In the genomic region with DNA sequence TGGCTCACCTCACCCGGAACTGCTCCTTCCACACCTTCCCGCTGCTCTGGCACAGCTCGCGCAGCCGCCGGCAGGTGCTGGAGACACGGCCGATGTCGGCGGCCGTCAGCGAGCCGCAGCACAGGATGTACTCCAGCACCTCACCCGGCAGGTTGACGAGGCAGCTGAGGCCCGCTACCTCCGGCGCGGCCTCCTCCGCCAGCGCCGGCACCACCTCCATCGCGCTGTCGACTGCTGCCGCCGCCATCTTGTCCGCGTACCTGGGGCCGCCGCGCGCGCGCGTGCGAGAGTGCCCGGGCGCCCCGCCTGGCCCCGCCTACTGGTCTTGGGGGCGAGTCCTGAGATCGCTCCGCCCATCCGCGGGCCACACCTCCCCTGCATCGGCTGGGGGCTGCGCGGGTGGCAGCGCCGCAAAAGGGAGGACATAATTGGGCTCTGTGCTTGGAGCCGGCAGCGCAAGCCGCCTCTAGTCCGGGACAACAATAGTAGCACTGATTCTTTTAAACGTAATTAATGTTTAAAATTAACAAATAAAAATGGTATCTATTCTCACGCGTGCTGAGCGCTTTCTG, we compare ENCODE assay signal across 8 cellular contexts. TPM values are rescaled to one million over a fixed set of nuclear protein-coding genes. Genes with fewer than 3 reads are reported as not detected.
A peak's percentile ranks its signal among the peaks of the same experiment; 100 is the strongest.
DNase-seq lines count a peak whose midpoint lies in the region; TF ChIP-seq lines count a peak whose summit lies in the region.

Gene FBXO21 (minus strand): TSS at position 261 of the 572 bp plus-strand sequence. CDS start 14 bp downstream, at position 247.

- H4K91ac ChIP-seq in neuronal stem cell (ENCODE audit: low read depth, low read length, poor library complexity) = no peak within 1 kb of the TSS

- H3K79me2 ChIP-seq in MM.1S (ENCODE audit: low read length) = peaks cover 25% of the 10 kb centered on the region

- H3K23ac ChIP-seq in neuronal stem cell (ENCODE audit: low read depth, low read length, poor library complexity) = peak within 1 kb of the TSS; percentile 100

- peak within 1 kb of the TSS; percentile 77 for H3K9ac ChIP-seq in ES-I3 (ENCODE audit: low read depth, low read length)
- peak within 1 kb of the TSS; percentile 65 for H3K9ac ChIP-seq in MM.1S (ENCODE audit: low read length)
- peak within 1 kb of the TSS; percentile 100 for H3K9ac ChIP-seq in neuronal stem cell (ENCODE audit: low read depth, low read length, poor library complexity)
- H3K9ac ChIP-seq in subcutaneous abdominal adipose tissue (ENCODE audit: low read length in 5 of 5) = peak within 1 kb of the TSS; percentile 28 to 76 (median 63)

- H2BK15ac ChIP-seq in neuronal stem cell (ENCODE audit: low read length) = no peak within 1 kb of the TSS

- no peaks in the 10 kb centered on the region for H3K79me1 ChIP-seq in neuronal stem cell (ENCODE audit: low read depth, low read length)

- H3K9me2 ChIP-seq in MM.1S (replicated peaks; ENCODE audit: insufficient read depth, low read length) = no peaks in the 10 kb centered on the region

- H3K14ac ChIP-seq in neuronal stem cell (ENCODE audit: low read length) = peak within 1 kb of the TSS; percentile 72

- H2BK120ac ChIP-seq in neuronal stem cell (ENCODE audit: low read depth, low read length) = peak within 1 kb of the TSS; percentile 84

- H3K4me2 ChIP-seq in MM.1S (ENCODE audit: low read depth, low read length) = peak within 1 kb of the TSS; percentile 76; the same call in 1 of the 2 replicates
- peak within 1 kb of the TSS; percentile 90 for H3K4me2 ChIP-seq in neuronal stem cell (ENCODE audit: insufficient read depth, low read length, poor library complexity, severe bottlenecking)

- no peak within 1 kb of the TSS for H2BK12ac ChIP-seq in neuronal stem cell (ENCODE audit: low read length)

- no peak within 1 kb of the TSS for H4K8ac ChIP-seq in neuronal stem cell (ENCODE audit: low read depth, low read length)

- H3K4me3 ChIP-seq in HAP-1 (peak within 1 kb of the TSS; percentile 72), MM.1S (ENCODE audit: low read length) (peak within 1 kb of the TSS; percentile 74), neuronal stem cell (ENCODE audit: low read length in 2 of 2) (peak within 1 kb of the TSS; percentile 100), subcutaneous abdominal adipose tissue (ENCODE audit: low read depth in 1 of 5, low read length in 5 of 5) (peak within 1 kb of the TSS; percentile 80 to 99 (median 95))

- in situ Hi-C loops in HAP-1 (cut with MboI; ENCODE audit: low sequenced_read_pairs) = no loop called here

- H2AK5ac ChIP-seq in neuronal stem cell (ENCODE audit: low read depth, low read length) = peak within 1 kb of the TSS; percentile 68

- no CpG with 5 or more reads among the region's 59 CpGs for WGBS in neuronal stem cell (ENCODE audit: extremely low coverage in 2 of 2, insufficient read length in 2 of 2, insufficient replicate concordance in 1 of 2), 2 donors

- H4K20me1 ChIP-seq in MM.1S (ENCODE audit: insufficient read depth, low read length) = no peaks in the 10 kb centered on the region

- H3K9me3 ChIP-seq in ES-I3 (ENCODE audit: control insufficient read depth, insufficient read depth, low read length) (peaks cover 2% of the 10 kb centered on the region; the same call in 1 of the 2 replicates), HAP-1 (no peaks in the 10 kb centered on the region), MM.1S (replicated peaks; ENCODE audit: insufficient read depth, low read length) (no peaks in the 10 kb centered on the region), neuronal stem cell (replicated peaks in 1 of 2; ENCODE audit: control insufficient read depth in 2 of 2, insufficient read depth in 1 of 2, low read depth in 1 of 2, low read length in 2 of 2) (no peaks in the 10 kb centered on the region), subcutaneous abdominal adipose tissue (ENCODE audit: control insufficient read depth in 5 of 5, low read length in 5 of 5) (peaks cover 0 to 5% (median 0%) of the 10 kb centered on the region in 5 donors)

- H3K4me1 ChIP-seq in ES-I3 (ENCODE audit: insufficient read depth, low read length) = peaks cover 10% of the 10 kb centered on the region; the same call in 1 of the 2 replicates
- no peaks in the 10 kb centered on the region for H3K4me1 ChIP-seq in HAP-1
- H3K4me1 ChIP-seq in MM.1S (ENCODE audit: low read length) = peaks cover 7% of the 10 kb centered on the region; the same call in 1 of the 2 replicates
- H3K4me1 ChIP-seq in neuronal stem cell (ENCODE audit: control insufficient read depth in 2 of 2, insufficient read depth in 1 of 2, low read depth in 1 of 2, low read length in 2 of 2) = peaks cover 0 to 3% of the 10 kb centered on the region in 2 donors
- H3K4me1 ChIP-seq in subcutaneous abdominal adipose tissue (ENCODE audit: control insufficient read depth in 5 of 5, insufficient read depth in 5 of 5, low read length in 5 of 5) = peaks cover 5 to 20% (median 16%) of the 10 kb centered on the region in 5 donors

- H3K4ac ChIP-seq in neuronal stem cell (ENCODE audit: low read length) = no peak within 1 kb of the TSS

- DNase-seq in HAP-1 (ENCODE audit: low spot score in 2 of 2) (peak; percentile 69 to 94), MM.1S (peak; percentile 73), SIG-M5 treated with dmso at 0.1 percent for 504 hours (lab: John Stamatoyannopoulos, UW; ENCODE audit: unreplicated experiment) (peak; percentile 79), foreskin melanocyte (peak; percentile 60), neuronal stem cell (ENCODE audit: low spot score) (peak; percentile 88)
- DNase-seq in activated naive CD4-positive, alpha-beta T cell (lab: John Stamatoyannopoulos, UW) = peak; percentile 83 to 96 (median 89)

- no peaks in the 10 kb centered on the region for H3F3A ChIP-seq in MM.1S (ENCODE audit: insufficient read depth, low read length)

- no peak for TF ChIP-seq CTCF in MM.1S (IDR thresholded peaks at IDR 0.05; ENCODE audit: low read length)

- peak within 1 kb of the TSS; percentile 100 for H3K18ac ChIP-seq in neuronal stem cell (ENCODE audit: low read length)

- peak within 1 kb of the TSS; percentile 84 for H2BK5ac ChIP-seq in neuronal stem cell (ENCODE audit: low read length)

- no peak within 1 kb of the TSS for H2AFZ ChIP-seq in MM.1S (ENCODE audit: low read length)
- H2AFZ ChIP-seq in neuronal stem cell (ENCODE audit: low read length) = peak within 1 kb of the TSS; percentile 98

- H3K27me3 ChIP-seq in HAP-1 (ENCODE audit: low read depth) (no peaks in the 10 kb centered on the region), MM.1S (replicated peaks; ENCODE audit: insufficient read depth, low read length) (no peaks in the 10 kb centered on the region), neuronal stem cell (ENCODE audit: control insufficient read depth in 3 of 3, insufficient read depth in 3 of 3, low read depth in 1 of 3, low read length in 3 of 3) (peaks cover 0 to 8% (median 2%) of the 10 kb centered on the region in 3 experiments), subcutaneous abdominal adipose tissue (ENCODE audit: control insufficient read depth in 5 of 5, insufficient read depth in 4 of 5, low read length in 5 of 5) (no peaks in the 10 kb centered on the region)

- H3K36me3 ChIP-seq in ES-I3 (ENCODE audit: insufficient read depth, low read length) (peaks cover 8% of the 10 kb centered on the region; the same call in 1 of the 2 replicates), HAP-1 (replicated peaks) (peaks cover 17% of the 10 kb centered on the region), MM.1S (replicated peaks; ENCODE audit: insufficient read depth, low read length) (no peaks in the 10 kb centered on the region; the same call in 1 of the 2 replicates), neuronal stem cell (replicated peaks in 1 of 2; ENCODE audit: control insufficient read depth in 2 of 2, insufficient read depth in 2 of 2, low read length in 2 of 2) (peaks cover 7 to 34% of the 10 kb centered on the region in 2 donors), subcutaneous abdominal adipose tissue (ENCODE audit: control insufficient read depth in 5 of 5, insufficient read depth in 5 of 5, low read length in 5 of 5) (peaks cover 2 to 10% (median 4%) of the 10 kb centered on the region in 5 donors)

- H3K27ac ChIP-seq in MM.1S (ENCODE audit: low read length) (peak within 1 kb of the TSS; percentile 29; the same call in 1 of the 2 replicates), neuronal stem cell (replicated peaks; ENCODE audit: low read length) (no peak within 1 kb of the TSS), subcutaneous abdominal adipose tissue (ENCODE audit: low read depth, low read length) (peak within 1 kb of the TSS; percentile 37)

RNA-seq across cellular contexts. Expression of gene FBXO21, which starts in this region (rescaled TPM):
- 34.7 TPM for polyA plus RNA-seq in neuronal stem cell (2013, experiment 1 of 2)
- 37.3 TPM for polyA plus RNA-seq in neuronal stem cell (2013, experiment 2 of 2)
